ENCODE assay signal across 9 cellular contexts in genomic region chr11:128757886-128758612, GRCh38.
DNase-seq lines count a peak whose midpoint lies in the region; ATAC-seq, FAIRE-seq and TF ChIP-seq lines count a peak whose summit lies in the region.
"Had no signal": no experiment of that assay in that cellular context is flagged by ENCODE, and none has a peak within 500 bp of the region (broad histone marks: within the 10 kb centered on the region; RNA-seq: fewer than 3 reads in every experiment).

No MANE protein-coding gene starts in this region.

- H3K27me3 ChIP-seq in adrenal gland (no peaks in the 10 kb centered on the region), body of pancreas (no peaks in the 10 kb centered on the region)

- peaks cover 0 to 6% of the 10 kb centered on the region in 2 donors for H3K36me3 ChIP-seq in adrenal gland (replicated peaks in 1 of 2)
- H3K36me3 ChIP-seq in body of pancreas (replicated peaks in 1 of 2; ENCODE audit: insufficient read depth in 1 of 2, low read depth in 2 of 2): no peaks in the 10 kb centered on the region
- H3K36me3 ChIP-seq: thoracic aorta had no signal

- TF ChIP-seq POLR2A in adrenal gland (IDR thresholded peaks at IDR 0.05) (no peak), body of pancreas (IDR thresholded peaks at IDR 0.05) (no peak)

- no peak overlapping the region for H3K27ac ChIP-seq in adrenal gland
- H3K27ac ChIP-seq in body of pancreas: no peak overlapping the region
- H3K27ac ChIP-seq: thoracic aorta had no signal

- no peaks in the 10 kb centered on the region for H3K4me1 ChIP-seq in adrenal gland (replicated peaks in 1 of 2)
- no peaks in the 10 kb centered on the region for H3K4me1 ChIP-seq in body of pancreas

- H3K4me3 ChIP-seq in adrenal gland: no peak overlapping the region
- no peak overlapping the region for H3K4me3 ChIP-seq in body of pancreas
- H3K4me3 ChIP-seq: thoracic aorta had no signal

- TF ChIP-seq CTCF in adrenal gland (IDR thresholded peaks at IDR 0.05) (no peak), body of pancreas (IDR thresholded peaks at IDR 0.05) (no peak)

- 78 to 94% (median 87%) methylated on average over 7 to 15 of the region's 15 CpGs for WGBS in adrenal gland, 4 donors
- WGBS in body of pancreas, 2 donors: 86 to 88% methylated on average over 5 to 15 of the region's 15 CpGs

- peak overlapping the region; percentile 87 to 95 (median 92) for H3K27ac Mint-ChIP-seq in immature natural killer cell

- H3K36me3 Mint-ChIP-seq in immature natural killer cell: peaks cover 12 to 37% (median 17%) of the 10 kb centered on the region in 3 donors

- ATAC-seq in GM21526 (IDR thresholded peaks at IDR 0.05; ENCODE audit: low FRiP score, unreplicated experiment) (peak; percentile 63), HG03571 (IDR thresholded peaks at IDR 0.05; ENCODE audit: unreplicated experiment) (peak; percentile 81), body of pancreas (no peak)

- FAIRE-seq in GM18507 (lab: Jason Lieb, UNC): peak; percentile 92

- peaks cover 90 to 96% of the 10 kb centered on the region in 2 donors for H3K4me1 Mint-ChIP-seq in immature natural killer cell

- H3K9me3 ChIP-seq in adrenal gland (replicated peaks in 1 of 3): no peaks in the 10 kb centered on the region
- no peaks in the 10 kb centered on the region for H3K9me3 ChIP-seq in body of pancreas
- H3K9me3 ChIP-seq: thoracic aorta had no signal

- peak; percentile 47 for DNase-seq in GM18507 (ENCODE audit: extremely low spot score, insufficient read length, low read depth)
- no peak for DNase-seq in immature natural killer cell
- DNase-seq in adrenal gland: no peak
- DNase-seq in HK-2 (ENCODE audit: unreplicated experiment): no peak
- no peak for DNase-seq in NCI-H2196 treated with DMSO at 0.1 percent for 48 hours (lab: John Stamatoyannopoulos, UW; ENCODE audit: unreplicated experiment)
- no peak for DNase-seq in body of pancreas

- intact Hi-C loops in adrenal gland (cut with DNase I) (no loop called here), body of pancreas (cut with DNase I) (no loop called here)

- no peak overlapping the region for H3K4me3 Mint-ChIP-seq in immature natural killer cell

- H3K27me3 Mint-ChIP-seq in immature natural killer cell (ENCODE audit: low read depth in 3 of 3): peaks cover 0 to 2% (median 0%) of the 10 kb centered on the region in 3 donors

- peaks cover 0 to 1% (median 0%) of the 10 kb centered on the region in 6 donors for H3K9me3 Mint-ChIP-seq in immature natural killer cell
